Comparison of ENCODE assay signal across 8 cellular contexts in genomic region chr7:54839538-54840213, GRCh38.
A peak's percentile ranks its signal among the peaks of the same experiment; 100 is the strongest.
DNase-seq lines count a peak whose midpoint lies in the region; ATAC-seq and TF ChIP-seq lines count a peak whose summit lies in the region.

No MANE protein-coding gene starts in this region.

- H3K4me3 ChIP-seq in BE2C (ENCODE audit: low read depth, low read length) (no peak overlapping the region), right atrium auricular region (no peak overlapping the region)

- H3K27me3 ChIP-seq in BE2C (no peaks in the 10 kb centered on the region), right atrium auricular region (no peaks in the 10 kb centered on the region)

- TF ChIP-seq CTCF in BE2C (IDR thresholded peaks at IDR 0.05; ENCODE audit: low read depth, low read length) (peak; percentile 73), right atrium auricular region (IDR thresholded peaks at IDR 0.05) (peak in 1 of 2 donors; percentile 74)

- CTCF ChIA-PET in HEK293T (lab: Yijun Ruan, JAX): interaction anchor here (1.2 kb wide), 1 partner anchor 416 kb away, joined by 3 read pairs; no protein-coding TSS in a partner anchor

- ATAC-seq in GM21515 (IDR thresholded peaks at IDR 0.05; ENCODE audit: unreplicated experiment): no peak
- no peak for ATAC-seq in GM18520 (IDR thresholded peaks at IDR 0.05; ENCODE audit: unreplicated experiment)
- ATAC-seq in GM18858 (IDR thresholded peaks at IDR 0.05; ENCODE audit: unreplicated experiment): no peak

- H3K4me1 ChIP-seq in BE2C: peaks cover 7% of the 10 kb centered on the region
- peaks cover 0 to 13% of the 10 kb centered on the region in 2 donors for H3K4me1 ChIP-seq in right atrium auricular region

- DNase-seq in BE2C (peak; percentile 83), HEK293T (ENCODE audit: extremely low spot score) (peak; percentile 29), UCSD-AML1 (lab: John Stamatoyannopoulos, UW; ENCODE audit: unreplicated experiment) (peak; percentile 18), right atrium auricular region (ENCODE audit: low spot score) (peak; percentile 84), substantia nigra (lab: John Stamatoyannopoulos, UW) (peak in 32 of 49 donors; percentile 5 to 68 (median 29))

- H3K27ac ChIP-seq in right atrium auricular region (no peak overlapping the region), substantia nigra (ENCODE audit: low read depth, low read length, poor library complexity, severe bottlenecking) (no peak overlapping the region)

- H3K9me3 ChIP-seq in BE2C: no peaks in the 10 kb centered on the region
- no peaks in the 10 kb centered on the region for H3K9me3 ChIP-seq in right atrium auricular region

- POLR2A ChIA-PET in HEK293T (lab: Yijun Ruan, JAX): interaction anchor here (0.9 kb wide), 1 partner anchor 42 kb away, joined by 3 read pairs; no protein-coding TSS in a partner anchor

- H3K36me3 ChIP-seq in BE2C (no peaks in the 10 kb centered on the region), right atrium auricular region (no peaks in the 10 kb centered on the region)

TF ChIP-seq in HEK293T, 16 proteins besides CTCF, POLR2A, EP300 and RAD21:
- TF ChIP-seq BHLHE40 (IDR thresholded peaks at IDR 0.05; ENCODE audit: borderline replicate concordance) (no peak), SUZ12 (IDR thresholded peaks at IDR 0.05) (no peak), FOXM1 (IDR thresholded peaks at IDR 0.05; ENCODE audit: borderline replicate concordance) (no peak), LEF1 (IDR thresholded peaks at IDR 0.05; ENCODE audit: borderline replicate concordance) (no peak), TARDBP (IDR thresholded peaks at IDR 0.05) (no peak), HDGF (IDR thresholded peaks at IDR 0.05; ENCODE audit: borderline replicate concordance) (no peak), NFRKB (IDR thresholded peaks at IDR 0.05) (no peak), FOXA1 (IDR thresholded peaks at IDR 0.05) (no peak)

Comparison
In these comparisons a context has a peak if more than half of its experiments do, and no peak if none do; other contexts are left out.
1. DNase-seq: peak in every context shown above with its lines; median percentile 84 in right atrium auricular region; 83 in BE2C; 29 in HEK293T; 29 in substantia nigra; 18 in UCSD-AML1.